Comparison of ENCODE assay signal across 19 cellular contexts in genomic region chr9:121658166-121658565, GRCh38. TPM values are rescaled to one million over a fixed set of nuclear protein-coding genes. Genes with fewer than 3 reads are reported as not detected.
DNase-seq lines count a peak whose midpoint lies in the region; ATAC-seq and TF ChIP-seq lines count a peak whose summit lies in the region.
"Had no signal": no experiment of that assay in that cellular context is flagged by ENCODE, and none has a peak within 500 bp of the region (broad histone marks: within the 10 kb centered on the region; RNA-seq: fewer than 3 reads in every experiment).

No MANE protein-coding gene starts in this region.

- H3K4me3 ChIP-seq in right atrium auricular region = no peak overlapping the region
- H3K4me3 ChIP-seq: adrenal gland had no signal

- H3K27me3 ChIP-seq in right atrium auricular region = no peaks in the 10 kb centered on the region
- H3K27me3 ChIP-seq: adrenal gland had no signal

- peak; percentile 25 for DNase-seq in AG08395 (ENCODE audit: low spot score)
- peak; percentile 75 for DNase-seq in cerebellar cortex (ENCODE audit: low spot score)
- no peak for DNase-seq in right atrium auricular region (ENCODE audit: low spot score)
- DNase-seq in posterior vena cava (ENCODE audit: low spot score) = peak; percentile 52
- no peak for DNase-seq in EL
- no peak for DNase-seq in AML-193 (lab: John Stamatoyannopoulos, UW)
- no peak for DNase-seq in foreskin melanocyte
- DNase-seq: activated CD8-positive, alpha-beta memory T cell treated with anti-CD3 and anti-CD28 coated beads for 24 hours; cortex of kidney; H9; natural killer cell; NCI-H774; RPMI8226; stimulated activated CD4-positive, alpha-beta T cell treated with anti-CD3 and anti-CD28 coated beads, Interleukin-4, amount 100 ng/mL, for 24 hours had no signal

- ATAC-seq in HG03460 (IDR thresholded peaks at IDR 0.05; ENCODE audit: unreplicated experiment) = no peak
- ATAC-seq: natural killer cell, sciatic nerve had no signal

- no peaks in the 10 kb centered on the region for H3K9me3 ChIP-seq in right atrium auricular region
- H3K9me3 ChIP-seq: adrenal gland had no signal

- no peaks in the 10 kb centered on the region for H3K36me3 ChIP-seq in right atrium auricular region
- H3K36me3 ChIP-seq: adrenal gland had no signal

- peaks cover 0 to 94% of the 10 kb centered on the region in 2 donors for H3K4me1 ChIP-seq in right atrium auricular region
- H3K4me1 ChIP-seq: adrenal gland had no signal

- intact Hi-C loops in posterior vena cava (cut with DNase I) = no loop called here

- no peak for TF ChIP-seq CTCF in right atrium auricular region (IDR thresholded peaks at IDR 0.05)

- peak overlapping the region; percentile 77 to 80 for H3K27ac ChIP-seq in right atrium auricular region
- H3K27ac ChIP-seq: VCaP had no signal

RNA-seq across cellular contexts. Expression of gene DAB2IP, which starts 6.7 kb away (rescaled TPM):
- total RNA-seq in right atrium auricular region (10 to 100 TPM; 38.0 to 47.0 TPM), posterior vena cava (10 to 100 TPM; 68.1 to 83.8 TPM)
- total RNA-seq: activated T-helper 2 cell treated with anti-CD3 and anti-CD28 coated beads, Interferon-gamma antibody, Interleukin-2, Interleukin-4, amounts not matched to agents 10 μg/mL and 5 μg/mL and 100 μg/mL, durations not matched to agents 14 hours and 24 hours and 36 hours had no signal

Comparison
In these comparisons a context has a peak if more than half of its experiments do, and no peak if none do; other contexts are left out.
1. DNase-seq: peak in AG08395 (single experiment), cerebellar cortex (single experiment) and posterior vena cava (single experiment); none in right atrium auricular region (single experiment), EL (single experiment), AML-193 (0 of 2) and foreskin melanocyte (single experiment).